In the genomic region with DNA sequence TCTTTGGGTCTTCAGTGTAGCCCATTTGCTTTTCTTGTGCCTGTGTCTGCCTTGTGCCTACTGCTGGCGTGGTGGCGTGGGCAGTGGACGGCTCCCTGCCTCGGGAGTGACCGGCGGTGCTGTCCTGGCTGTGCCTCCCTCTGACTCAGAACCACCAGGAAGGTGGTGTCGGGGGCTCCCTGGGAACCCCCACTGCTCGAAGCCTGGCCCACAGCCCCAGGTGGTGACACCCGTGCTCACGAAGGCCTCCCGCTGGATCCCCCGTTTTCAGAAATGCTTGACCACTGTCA, we compare ENCODE assay signal across 16 cellular contexts. TPM values are rescaled to one million over a fixed set of nuclear protein-coding genes. Genes with fewer than 3 reads are reported as not detected.
DNase-seq lines count a peak whose midpoint lies in the region; ATAC-seq, FAIRE-seq and TF ChIP-seq lines count a peak whose summit lies in the region.
"Had no signal": no experiment of that assay in that cellular context is flagged by ENCODE, and none has a peak within 500 bp of the region (broad histone marks: within the 10 kb centered on the region; RNA-seq: fewer than 3 reads in every experiment).

No MANE protein-coding gene starts in this region.

- H3K27me3 ChIP-seq in astrocyte (ENCODE audit: insufficient read depth, low read length) = no peaks in the 10 kb centered on the region

- H3K4me1 Mint-ChIP-seq in astrocyte (ENCODE audit: low read depth, unreplicated experiment) = peaks cover 22% of the 10 kb centered on the region
- H3K4me1 Mint-ChIP-seq in stimulated activated naive B cell treated with anti-CD40 and anti-IgM and Interleukin-4, amounts not matched to agents 10 μg/mL and 1 μg/mL and 100 μg/mL, for 72 hours = peaks cover 22 to 45% of the 10 kb centered on the region in 2 donors

- H2AFZ ChIP-seq in astrocyte (ENCODE audit: low read depth, low read length) = no peak overlapping the region

- H4K20me1 ChIP-seq in astrocyte (ENCODE audit: insufficient read depth, low read length) = peaks cover 96% of the 10 kb centered on the region

- TF ChIP-seq CTCF in HEK293 (tag by site-specific recombination; IDR thresholded peaks at IDR 0.05) (no peak), astrocyte (IDR thresholded peaks at IDR 0.05; ENCODE audit: insufficient read depth, low read depth, low read length) (no peak), kidney (IDR thresholded peaks at IDR 0.05; ENCODE audit: borderline replicate concordance, extremely low read depth, insufficient read depth) (no peak)

- ATAC-seq in stimulated activated naive B cell treated with anti-CD40 and anti-IgM and Interleukin-4, amounts not matched to agents 10 μg/mL and 1 μg/mL and 100 μg/mL, for 72 hours (replicated peaks) = no peak

- intact Hi-C loops in kidney (cut with DNase I) = no loop called here

- CTCF ChIA-PET in HEK293 (lab: Yijun Ruan, JAX) = interaction anchor here (0.6 to 1.0 kb wide), 2 partner anchors 17 to 454 kb away, joined by 3 to 4 read pairs; no protein-coding TSS in a partner anchor

- H3K27ac ChIP-seq in HEK293 (ENCODE audit: extremely low read depth, low read depth, low read length) (no peak overlapping the region), astrocyte (ENCODE audit: low read depth, low read length) (no peak overlapping the region), kidney (ENCODE audit: low read depth in 2 of 2, low read length in 2 of 2) (no peak overlapping the region)
- H3K27ac ChIP-seq: HL-60 had no signal

- POLR2A ChIA-PET in HEK293 (lab: Yijun Ruan, JAX) = interaction anchor here (1.0 kb wide), 1 partner anchor 17 kb away, joined by 4 read pairs; no protein-coding TSS in a partner anchor

- no peaks in the 10 kb centered on the region for H3K9me3 Mint-ChIP-seq in astrocyte (ENCODE audit: unreplicated experiment)
- no peaks in the 10 kb centered on the region for H3K9me3 Mint-ChIP-seq in stimulated activated naive B cell treated with anti-CD40 and anti-IgM and Interleukin-4, amounts not matched to agents 10 μg/mL and 1 μg/mL and 100 μg/mL, for 72 hours
- H3K9me3 Mint-ChIP-seq: CD4-positive, CD25-positive, alpha-beta regulatory T cell; IgD-negative memory B cell had no signal

- no peak overlapping the region for H3K4me3 ChIP-seq in HEK293 (ENCODE audit: low read depth, low read length)
- H3K4me3 ChIP-seq in astrocyte (ENCODE audit: insufficient read depth, low read depth, low read length) = no peak overlapping the region
- H3K4me3 ChIP-seq in kidney (ENCODE audit: low read length in 2 of 2) = no peak overlapping the region
- H3K4me3 ChIP-seq: BLaER1 treated with 17β-estradiol and CSF1 and Interleukin-3, amounts not matched to agents 10 nM and 100 nM had no signal

- H3K36me3 Mint-ChIP-seq in astrocyte (ENCODE audit: low read depth, unreplicated experiment) = peaks cover 6% of the 10 kb centered on the region
- H3K36me3 Mint-ChIP-seq in stimulated activated naive B cell treated with anti-CD40 and anti-IgM and Interleukin-4, amounts not matched to agents 10 μg/mL and 1 μg/mL and 100 μg/mL, for 72 hours = peaks cover 47 to 64% of the 10 kb centered on the region in 2 donors

- no peak overlapping the region for H3K4me2 ChIP-seq in astrocyte (ENCODE audit: low read length)

- H3K27ac Mint-ChIP-seq in astrocyte (ENCODE audit: unreplicated experiment) = peak overlapping the region; percentile 26
- H3K27ac Mint-ChIP-seq in stimulated activated naive B cell treated with anti-CD40 and anti-IgM and Interleukin-4, amounts not matched to agents 10 μg/mL and 1 μg/mL and 100 μg/mL, for 72 hours = no peak overlapping the region
- H3K27ac Mint-ChIP-seq: CD4-positive, CD25-positive, alpha-beta regulatory T cell had no signal

- DNase-seq in astrocyte (ENCODE audit: low read depth) = no peak
- peak; percentile 65 for DNase-seq in kidney
- DNase-seq in activated effector memory CD4-positive, alpha-beta T cell treated with Interleukin-2 at 50 U/mL for 16 hours = no peak
- DNase-seq in HuH-7.5 (ENCODE audit: low spot score) = no peak
- no peak for DNase-seq in stimulated activated naive B cell treated with anti-CD40 and anti-IgM and Interleukin-4, amounts not matched to agents 10 μg/mL and 1 μg/mL and 100 μg/mL, for 72 hours
- DNase-seq: ACHN; CD4-positive, CD25-positive, alpha-beta regulatory T cell; DMS53; GF-D8; HCEC 1CT had no signal

- H3K36me3 ChIP-seq in HEK293 (ENCODE audit: control insufficient read depth in 2 of 2, insufficient read depth in 1 of 2, low read length in 2 of 2) (peaks cover 10 to 86% of the 10 kb centered on the region in 2 experiments), astrocyte (ENCODE audit: insufficient read depth, low read length) (peaks cover 14% of the 10 kb centered on the region), kidney (ENCODE audit: control insufficient read depth in 1 of 2, insufficient read depth in 2 of 2, low read length in 2 of 2) (peaks cover 10 to 40% of the 10 kb centered on the region in 2 donors)

- no peak overlapping the region for H3K4me3 Mint-ChIP-seq in astrocyte (ENCODE audit: unreplicated experiment)
- H3K4me3 Mint-ChIP-seq in stimulated activated naive B cell treated with anti-CD40 and anti-IgM and Interleukin-4, amounts not matched to agents 10 μg/mL and 1 μg/mL and 100 μg/mL, for 72 hours = no peak overlapping the region
- H3K4me3 Mint-ChIP-seq: IgD-negative memory B cell had no signal

- H3K79me2 ChIP-seq in astrocyte (ENCODE audit: insufficient read depth, low read length) = peaks cover 66% of the 10 kb centered on the region

- H3K27me3 Mint-ChIP-seq in astrocyte (ENCODE audit: low read depth, unreplicated experiment) = no peaks in the 10 kb centered on the region
- H3K27me3 Mint-ChIP-seq in stimulated activated naive B cell treated with anti-CD40 and anti-IgM and Interleukin-4, amounts not matched to agents 10 μg/mL and 1 μg/mL and 100 μg/mL, for 72 hours = no peaks in the 10 kb centered on the region

- H3K9me3 ChIP-seq in HEK293 (ENCODE audit: control insufficient read depth, insufficient read depth, low read depth, low read length) (no peaks in the 10 kb centered on the region), astrocyte (ENCODE audit: insufficient read depth, low read depth, low read length) (no peaks in the 10 kb centered on the region), kidney (ENCODE audit: control insufficient read depth in 1 of 2, low read length in 2 of 2) (no peaks in the 10 kb centered on the region)
- H3K9me3 ChIP-seq: BLaER1 treated with 17β-estradiol and CSF1 and Interleukin-3, amounts not matched to agents 10 nM and 100 nM had no signal

- H3K4me1 ChIP-seq in HEK293 (ENCODE audit: control insufficient read depth, insufficient read depth, low read length) = peaks cover 4% of the 10 kb centered on the region; the same call in 1 of the 2 replicates
- H3K4me1 ChIP-seq in astrocyte (ENCODE audit: insufficient read depth, low read length) = peaks cover 32% of the 10 kb centered on the region
- H3K4me1 ChIP-seq in kidney (ENCODE audit: control insufficient read depth in 1 of 2, insufficient read depth in 1 of 2, low read depth in 1 of 2, low read length in 2 of 2) = peaks cover 28% of the 10 kb centered on the region in 2 donors

- H3K9ac ChIP-seq in astrocyte (ENCODE audit: low read length) = no peak overlapping the region
- H3K9ac ChIP-seq in kidney (ENCODE audit: low read length in 2 of 2) = peak overlapping the region in 1 of 2 donors; percentile 26

- FAIRE-seq in astrocyte (lab: Jason Lieb, UNC) (no peak), kidney (lab: Jason Lieb, UNC) (no peak)

TF ChIP-seq in HEK293, 187 proteins besides CTCF, POLR2A, EP300 and RAD21:
- TF ChIP-seq HIC1 (tag by site-specific recombination; IDR thresholded peaks at IDR 0.05) (peak; percentile 43; the same call in 1 of the 2 replicates), ZNF530 (tag by site-specific recombination; IDR thresholded peaks at IDR 0.05; ENCODE audit: low read depth) (no peak)

RNA-seq across cellular contexts. Expression of gene AMH, which starts 5.1 kb away (rescaled TPM):
- 3.5 and 4.6 TPM in 2 replicates for total RNA-seq in astrocyte
- 1.0 TPM for total RNA-seq in kidney
- polyA plus RNA-seq in kidney (ENCODE audit: insufficient read depth, low read depth, low replicate concordance) = 0.60 TPM
- polyA plus RNA-seq: CD4-positive, CD25-positive, alpha-beta regulatory T cell had no signal

RNA-seq across cellular contexts. Expression of gene SF3A2, which starts 7.4 kb away (rescaled TPM):
- total RNA-seq in astrocyte (76.6 and 83.2 TPM in 2 replicates), kidney (64.1 TPM)
- 25.7 TPM for polyA plus RNA-seq in kidney (ENCODE audit: insufficient read depth, low read depth, low replicate concordance)

RNA-seq across cellular contexts. Expression of gene PLEKHJ1, which starts 7.9 kb away (rescaled TPM):
- total RNA-seq in astrocyte = 69.9 and 78.3 TPM in 2 replicates
- 59.7 TPM for total RNA-seq in kidney
- 156 TPM for polyA plus RNA-seq in kidney (ENCODE audit: insufficient read depth, low read depth, low replicate concordance)

RNA-seq across cellular contexts. Expression of gene JSRP1, which starts 12.2 kb away (rescaled TPM):
- 0.36 and 1.3 TPM in 2 replicates for total RNA-seq in astrocyte
- 5.0 TPM for total RNA-seq in kidney
- 0.37 TPM for polyA plus RNA-seq in kidney (ENCODE audit: insufficient read depth, low read depth, low replicate concordance)
- total RNA-seq: A172, H4 had no signal

RNA-seq across cellular contexts. Expression of gene PEAK3, which starts 37.9 kb away (rescaled TPM):
- 0.18 TPM in 1 of 2 replicates, not detected in the other for total RNA-seq in astrocyte
- total RNA-seq in kidney = 2.1 TPM
- not detected for polyA plus RNA-seq in kidney (ENCODE audit: insufficient read depth, low read depth, low replicate concordance)
- total RNA-seq: CD4-positive, CD25-positive, alpha-beta regulatory T cell had no signal
